21 cellular contexts compared by ENCODE assay signal in the genomic region with DNA sequence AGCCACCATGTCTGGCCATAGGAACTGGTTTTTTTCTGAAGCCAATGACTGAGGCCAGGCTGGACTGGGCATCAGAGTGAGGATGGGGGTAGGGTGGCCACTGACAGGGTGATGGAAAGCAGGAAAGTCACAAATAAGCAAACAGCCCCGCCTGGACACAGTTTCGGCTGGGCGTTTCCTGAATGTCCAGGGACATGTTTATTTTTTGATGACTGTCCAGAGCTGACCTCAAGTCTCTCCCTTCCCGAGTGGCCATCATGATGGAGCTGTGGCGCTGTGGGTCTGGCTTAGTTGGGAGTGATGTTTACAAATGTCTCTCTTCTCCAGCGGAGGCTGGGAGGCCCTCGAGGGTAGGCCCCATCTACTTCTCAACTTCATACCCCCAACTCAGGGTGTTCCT. TPM values are rescaled to one million over a fixed set of nuclear protein-coding genes. Genes with fewer than 3 reads are reported as not detected.
DNase-seq lines count a peak whose midpoint lies in the region; TF ChIP-seq lines count a peak whose summit lies in the region.
"Had no signal": no experiment of that assay in that cellular context is flagged by ENCODE, and none has a peak within 500 bp of the region (broad histone marks: within the 10 kb centered on the region; RNA-seq: fewer than 3 reads in every experiment).

No MANE protein-coding gene starts in this region.

- H3K4me3 ChIP-seq in PC-9 (peak overlapping the region; percentile 25; the same call in 1 of the 2 replicates), parathyroid adenoma (ENCODE audit: low read depth, low read length) (no peak overlapping the region)
- H3K4me3 ChIP-seq: colonic mucosa, esophagus squamous epithelium, gastroesophageal sphincter, smooth muscle cell, thyroid gland had no signal

- H3K36me3 ChIP-seq in PC-9 (ENCODE audit: low read depth) (no peaks in the 10 kb centered on the region), parathyroid adenoma (ENCODE audit: control insufficient read depth, insufficient read depth, low read length) (no peaks in the 10 kb centered on the region)
- H3K36me3 ChIP-seq: colonic mucosa, esophagus squamous epithelium, gastroesophageal sphincter, thyroid gland had no signal

- TF ChIP-seq CTCF in PC-9 (conservative IDR thresholded peaks at IDR 0.05) = no peak
- TF ChIP-seq CTCF in parathyroid adenoma (IDR thresholded peaks at IDR 0.05) = no peak

- BruUV-seq in PC-9 (replicated peaks; lab: Mats Ljungman, UMichigan) = no TSS peak

- CTCF ChIA-PET in PC-9 (lab: Charles Lee) = interaction anchor here (0.6 to 0.9 kb wide), 2 partner anchors 10 to 22 kb away, joined by 3 read pairs; no protein-coding TSS in a partner anchor

- H3K27me3 ChIP-seq in PC-9 (ENCODE audit: insufficient read depth, low read depth) (no peaks in the 10 kb centered on the region), parathyroid adenoma (ENCODE audit: control insufficient read depth, insufficient read depth, low read length) (no peaks in the 10 kb centered on the region)
- H3K27me3 ChIP-seq: colonic mucosa, esophagus squamous epithelium, gastroesophageal sphincter, thyroid gland had no signal

- peaks cover 6% of the 10 kb centered on the region for H3K79me2 ChIP-seq in PC-9 (ENCODE audit: low read depth)
- H3K79me2 ChIP-seq in parathyroid adenoma = no peaks in the 10 kb centered on the region

- peak; percentile 28 for DNase-seq in DMS53 (lab: John Stamatoyannopoulos, UW)
- DNase-seq in DMS53 treated with DMSO at 0.1 percent for 48 hours (lab: John Stamatoyannopoulos, UW; ENCODE audit: unreplicated experiment) = no peak
- peak; percentile 69 to 93 for DNase-seq in PC-9
- peak; percentile 53 for DNase-seq in left kidney (ENCODE audit: low read depth, low spot score)
- no peak for DNase-seq in D341Med (ENCODE audit: low spot score)
- DNase-seq in activated CD4-positive, CD25-positive, alpha-beta regulatory T cell (lab: John Stamatoyannopoulos, UW) = no peak
- DNase-seq in HuH-7.5 (ENCODE audit: low spot score) = no peak
- DNase-seq: activated B cell treated with CpG ODN at 0.5 μM for 24 hours; activated CD8-positive, alpha-beta T cell treated with anti-CD3 and anti-CD28 coated beads for 36 hours; colonic mucosa; esophagus squamous epithelium; kidney glomerular epithelial cell; NCI-H146; NCI-H524; stimulated activated CD4-positive, alpha-beta T cell treated with anti-CD3 and anti-CD28 coated beads, Interleukin-4, amount 100 ng/mL, for 1 hour; stimulated activated naive CD4-positive, alpha-beta T cell treated with Interleukin-2 at 50 U/mL for 16 hours; thyroid gland had no signal

- H3K27ac ChIP-seq in PC-9 (peak overlapping the region; percentile 72), parathyroid adenoma (no peak overlapping the region)
- H3K27ac ChIP-seq: 22Rv1, colonic mucosa, gastroesophageal sphincter, thyroid gland had no signal

- no peaks in the 10 kb centered on the region for H4K20me1 ChIP-seq in PC-9 (ENCODE audit: insufficient read depth)

- H2AFZ ChIP-seq in PC-9 (peak overlapping the region; percentile 49; the same call in 1 of the 2 replicates), parathyroid adenoma (peak overlapping the region; percentile 47)

- H3K4me1 ChIP-seq in PC-9 (replicated peaks; ENCODE audit: insufficient read depth) = peaks cover 55% of the 10 kb centered on the region
- H3K4me1 ChIP-seq in parathyroid adenoma = peaks cover 5% of the 10 kb centered on the region
- H3K4me1 ChIP-seq: colonic mucosa had no signal

- H3K4me2 ChIP-seq in PC-9 (peak overlapping the region; percentile 70), parathyroid adenoma (ENCODE audit: low read length) (no peak overlapping the region)
- H3K4me2 ChIP-seq: smooth muscle cell had no signal

- H3K9me3 ChIP-seq in PC-9 (ENCODE audit: insufficient read depth, low read depth) = no peaks in the 10 kb centered on the region
- H3K9me3 ChIP-seq in parathyroid adenoma (ENCODE audit: control insufficient read depth, low read length) = no peaks in the 10 kb centered on the region
- H3K9me3 ChIP-seq: colonic mucosa, esophagus squamous epithelium, gastroesophageal sphincter, thyroid gland had no signal

- H3K9me2 ChIP-seq in PC-9 (ENCODE audit: insufficient read depth) = no peaks in the 10 kb centered on the region

- POLR2A ChIA-PET in PC-9 (lab: Charles Lee; ENCODE audit: unreplicated experiment) = interaction anchor here (0.7 kb wide), 1 partner anchor 41 kb away, joined by 4 read pairs; no protein-coding TSS in a partner anchor

- peaks cover 35% of the 10 kb centered on the region for H3F3A ChIP-seq in PC-9 (ENCODE audit: insufficient read depth, low read depth)

- intact Hi-C loops in PC-9 (cut with micrococcal nuclease; ENCODE audit: unreplicated experiment) = loop anchor here (1.0 kb wide), 1 partner anchor 11 kb away; no protein-coding TSS in a partner anchor

- H3K9ac ChIP-seq in parathyroid adenoma = no peak overlapping the region

RNA-seq across cellular contexts. Expression of gene COMTD1, which starts 37.1 kb away (rescaled TPM):
- total RNA-seq in PC-9 (2021) = 20.5 and 25.1 TPM in 2 replicates

Comparison
In these comparisons a context has a peak if more than half of its experiments do, and no peak if none do; other contexts are left out.
1. DNase-seq: peak in DMS53 (single experiment), PC-9 (2 of 2) and left kidney (single experiment); none in DMS53 treated with DMSO at 0.1 percent for 48 hours (single experiment), D341Med (single experiment), activated CD4-positive, CD25-positive, alpha-beta regulatory T cell (0 of 4) and HuH-7.5 (single experiment).